Comparison of ENCODE assay signal across 8 cellular contexts in the genomic region with DNA sequence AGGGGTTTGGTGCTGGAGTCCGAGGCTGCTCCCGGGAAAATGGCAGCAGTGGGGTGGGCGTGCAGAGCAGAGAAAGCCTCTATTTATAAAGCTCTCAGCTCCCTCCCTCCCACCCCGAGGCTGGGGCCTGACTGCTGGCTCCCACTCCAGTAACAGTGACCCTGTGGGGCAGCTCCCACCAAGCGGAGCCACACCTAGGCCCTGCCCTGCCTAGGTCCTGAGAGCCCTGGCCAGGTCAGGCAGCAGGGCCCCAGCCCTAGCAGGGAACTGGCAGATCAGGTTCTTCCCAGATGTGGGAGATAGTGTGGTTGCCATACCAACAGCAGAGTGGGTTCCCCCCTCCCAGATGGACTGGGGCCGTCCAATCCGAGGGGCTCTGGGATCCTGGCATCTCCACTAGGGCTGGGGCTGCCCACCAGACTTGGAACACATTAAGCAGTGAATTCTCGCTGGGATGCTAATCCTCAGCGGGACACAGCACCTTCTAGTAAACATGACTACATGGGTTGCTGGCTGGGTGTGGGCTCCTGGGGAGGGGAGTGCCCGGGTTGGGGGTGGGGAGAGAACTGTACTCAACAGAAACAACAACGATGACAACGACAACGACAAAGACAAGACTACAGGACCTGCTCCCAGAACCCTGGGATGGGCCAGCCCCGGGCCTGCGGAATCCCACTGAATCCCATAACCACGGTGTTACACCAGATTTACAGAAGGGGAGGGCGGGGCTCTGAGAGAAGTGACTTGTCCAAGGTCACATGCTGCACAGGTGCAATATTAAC. TPM values are rescaled to one million over a fixed set of nuclear protein-coding genes. Genes with fewer than 3 reads are reported as not detected.
DNase-seq lines count a peak whose midpoint lies in the region; ATAC-seq and TF ChIP-seq lines count a peak whose summit lies in the region.

No MANE protein-coding gene starts in this region.

- peak overlapping the region; percentile 88 for H3K4me3 ChIP-seq in RWPE2 (ENCODE audit: severe bottlenecking)
- H3K4me3 ChIP-seq in esophagus squamous epithelium, result peak overlapping the region; percentile 77 to 93 (median 89)

- H3K9me3 ChIP-seq in RWPE2 (ENCODE audit: severe bottlenecking) (no peaks in the 10 kb centered on the region), esophagus squamous epithelium (no peaks in the 10 kb centered on the region)

- H3K4me3 Mint-ChIP-seq in activated CD4-positive, alpha-beta T cell treated with anti-CD3 and anti-CD28 coated beads for 36 hours, result peak overlapping the region; percentile 81

- no peaks in the 10 kb centered on the region for H3K27me3 Mint-ChIP-seq in activated CD4-positive, alpha-beta T cell treated with anti-CD3 and anti-CD28 coated beads for 36 hours

- H3K4me1 ChIP-seq in RWPE2 (ENCODE audit: insufficient read depth, poor library complexity, severe bottlenecking), result peaks cover 8% of the 10 kb centered on the region
- peaks cover 34 to 78% (median 41%) of the 10 kb centered on the region in 3 donors for H3K4me1 ChIP-seq in esophagus squamous epithelium

- CTCF ChIA-PET in activated CD4-positive, alpha-beta T cell treated with anti-CD3 and anti-CD28 coated beads for 36 hours (lab: Charles Lee), result interaction anchor here (0.7 kb wide), 1 partner anchor 940 kb away, joined by 3 read pairs; no protein-coding TSS in a partner anchor

- no peak for ATAC-seq in activated CD4-positive, alpha-beta T cell treated with anti-CD3 and anti-CD28 coated beads for 36 hours
- ATAC-seq in RWPE2 (ENCODE audit: low read depth), result peak; percentile 52
- ATAC-seq in HG03565 (IDR thresholded peaks at IDR 0.05; ENCODE audit: unreplicated experiment), result no peak
- ATAC-seq in HG02870 (IDR thresholded peaks at IDR 0.05; ENCODE audit: unreplicated experiment), result no peak

- no peaks in the 10 kb centered on the region for H3K27me3 ChIP-seq in RWPE2 (ENCODE audit: insufficient read depth, poor library complexity, severe bottlenecking)
- no peaks in the 10 kb centered on the region for H3K27me3 ChIP-seq in esophagus squamous epithelium

- no peak for DNase-seq in activated CD4-positive, alpha-beta T cell treated with anti-CD3 and anti-CD28 coated beads for 36 hours
- no peak for DNase-seq in activated CD4-positive, alpha-beta T cell treated with anti-CD3 and anti-CD28 coated beads, Interleukin-2, amount 50 U/mL, for 48 hours
- DNase-seq in RWPE2 (ENCODE audit: low spot score) (no peak), esophagus squamous epithelium (lab: John Stamatoyannopoulos, UW) (no peak), pons (ENCODE audit: low spot score) (peak; percentile 37), A172 (ENCODE audit: low spot score) (no peak)

- H3K36me3 ChIP-seq in RWPE2 (ENCODE audit: low read depth) (no peaks in the 10 kb centered on the region), esophagus squamous epithelium (no peaks in the 10 kb centered on the region)

- intact Hi-C loops in activated CD4-positive, alpha-beta T cell treated with anti-CD3 and anti-CD28 coated beads for 36 hours (cut with DNase I, micrococcal nuclease), result loop anchor here in 1 of 2 experiments (5.0 kb wide), 3 partner anchors 239 to 959 kb away; partner anchors contain the start of genes DYNC2I2, NAIF1, SLC25A25 and TBC1D13
- intact Hi-C loops in esophagus squamous epithelium (cut with DNase I), result no loop called here

- H3K27ac Mint-ChIP-seq in activated CD4-positive, alpha-beta T cell treated with anti-CD3 and anti-CD28 coated beads for 36 hours, result peak overlapping the region; percentile 52

- H3K27ac ChIP-seq in RWPE2 (ENCODE audit: poor library complexity, severe bottlenecking), result peak overlapping the region; percentile 31
- peak overlapping the region; percentile 85 to 93 (median 88) for H3K27ac ChIP-seq in esophagus squamous epithelium

- no peaks in the 10 kb centered on the region for H3K36me3 Mint-ChIP-seq in activated CD4-positive, alpha-beta T cell treated with anti-CD3 and anti-CD28 coated beads for 36 hours (ENCODE audit: low read depth)

- no peak for TF ChIP-seq POLR2A in esophagus squamous epithelium (IDR thresholded peaks at IDR 0.05)

- TF ChIP-seq CTCF in RWPE2 (IDR thresholded peaks at IDR 0.05; ENCODE audit: poor library complexity, severe bottlenecking) (no peak), esophagus squamous epithelium (IDR thresholded peaks at IDR 0.05) (no peak)

- H3K9me3 Mint-ChIP-seq in activated CD4-positive, alpha-beta T cell treated with anti-CD3 and anti-CD28 coated beads for 36 hours (ENCODE audit: low read depth), result no peaks in the 10 kb centered on the region

- POLR2A ChIA-PET in activated CD4-positive, alpha-beta T cell treated with anti-CD3 and anti-CD28 coated beads for 36 hours (lab: Charles Lee), result no interaction called here

- peaks cover 26% of the 10 kb centered on the region for H3K4me1 Mint-ChIP-seq in activated CD4-positive, alpha-beta T cell treated with anti-CD3 and anti-CD28 coated beads for 36 hours

- 38 to 69% methylated on average over 4 to 8 of the region's 17 CpGs for WGBS in esophagus squamous epithelium, 2 donors

RNA-seq across cellular contexts. Expression of gene SH3GLB2, which starts 1.5 kb away (rescaled TPM):
- 10 to 100 TPM; 49.1 to 53.7 TPM for total RNA-seq in activated CD4-positive, alpha-beta T cell treated with anti-CD3 and anti-CD28 coated beads for 36 hours
- total RNA-seq in esophagus squamous epithelium, result 100 to 1,000 TPM in 2 of 4 donors, 10 to 100 TPM in 2; 70.3 to 169 (median 113) TPM
- 155 and 156 TPM in 2 replicates for total RNA-seq in A172 (2014; rRNA removed; shearing (Covaris generic))

RNA-seq across cellular contexts. Expression of gene MIGA2, which starts 9.8 kb away (rescaled TPM):
- total RNA-seq in activated CD4-positive, alpha-beta T cell treated with anti-CD3 and anti-CD28 coated beads for 36 hours, result 10 to 100 TPM; 15.7 to 25.8 TPM
- total RNA-seq in esophagus squamous epithelium, result 10 to 100 TPM; 27.5 to 49.3 (median 29.8) TPM
- 28.6 and 33.0 TPM in 2 replicates for total RNA-seq in A172 (2014; rRNA removed; shearing (Covaris generic))

RNA-seq across cellular contexts. Expression of gene DOLPP1, which starts 54.3 kb away (rescaled TPM):
- total RNA-seq in activated CD4-positive, alpha-beta T cell treated with anti-CD3 and anti-CD28 coated beads for 36 hours, result 10 to 100 TPM; 15.1 to 16.4 TPM
- 10 to 100 TPM in 3 of 4 donors, 1 to 10 TPM in 1; 9.7 to 23.0 (median 19.3) TPM for total RNA-seq in esophagus squamous epithelium
- 20.4 and 22.1 TPM in 2 replicates for total RNA-seq in A172 (2014; rRNA removed; shearing (Covaris generic))
